Comparison of ENCODE assay signal across 9 cellular contexts in the genomic region with DNA sequence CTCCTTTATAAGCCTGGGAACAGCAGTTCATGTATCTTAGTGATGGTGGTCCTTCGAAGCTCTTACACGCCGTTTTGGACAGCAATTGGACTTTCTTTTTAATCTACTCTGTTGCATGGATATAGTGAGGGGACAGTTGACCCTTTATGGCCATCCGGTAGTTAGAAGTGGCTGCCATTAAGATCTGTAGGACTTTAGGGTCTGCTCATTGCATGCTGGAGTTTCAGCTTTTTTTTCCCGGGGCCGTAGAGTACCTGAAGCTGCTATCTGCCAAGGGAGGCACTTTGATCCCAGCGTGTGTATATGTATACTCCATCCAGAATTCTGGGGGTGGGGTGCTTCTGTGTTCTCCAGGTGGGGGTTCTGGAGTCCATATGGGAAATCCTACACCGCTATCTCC. TPM values are rescaled to one million over a fixed set of nuclear protein-coding genes. Genes with fewer than 3 reads are reported as not detected.
A peak's percentile ranks its signal among the peaks of the same experiment; 100 is the strongest.
DNase-seq lines count a peak whose midpoint lies in the region; ATAC-seq and TF ChIP-seq lines count a peak whose summit lies in the region.
"Had no signal": no experiment of that assay in that cellular context is flagged by ENCODE, and none has a peak within 500 bp of the region (broad histone marks: within the 10 kb centered on the region; RNA-seq: fewer than 3 reads in every experiment).

No MANE protein-coding gene starts in this region.

- no peaks in the 10 kb centered on the region for H3K27me3 Mint-ChIP-seq in stimulated activated naive CD8-positive, alpha-beta T cell treated with anti-CD3 and anti-CD28 coated beads, Interleukin-15, amount 100 ng/mL, for 72 hours
- no peaks in the 10 kb centered on the region for H3K27me3 Mint-ChIP-seq in memory B cell

- no TSS peak for BruUV-seq in mammary epithelial cell (replicated peaks; lab: Mats Ljungman, UMichigan)

- in situ Hi-C loops in mammary epithelial cell (cut with MboI; ENCODE audit: low sequenced_read_pairs in 2 of 2) = loop anchor here in 1 of 2 donors (5.0 to 10.0 kb wide), 2 partner anchors 38 to 114 kb away; no protein-coding TSS in a partner anchor

- H3K9me3 ChIP-seq in mammary epithelial cell (replicated peaks; ENCODE audit: insufficient read depth, low read length) = no peaks in the 10 kb centered on the region
- H3K9me3 ChIP-seq in vagina = no peaks in the 10 kb centered on the region

- no peaks in the 10 kb centered on the region for H3K27me3 ChIP-seq in mammary epithelial cell (ENCODE audit: insufficient read depth, low read length)
- no peaks in the 10 kb centered on the region for H3K27me3 ChIP-seq in vagina

- no peaks in the 10 kb centered on the region for H3K36me3 ChIP-seq in mammary epithelial cell (ENCODE audit: insufficient read depth, low read length)
- H3K36me3 ChIP-seq in vagina = no peaks in the 10 kb centered on the region

- H3K4me3 ChIP-seq in mammary epithelial cell (replicated peaks in 1 of 3; ENCODE audit: insufficient read depth in 1 of 3, low read depth in 2 of 3, low read length in 3 of 3) (peak overlapping the region; percentile 58 to 85 (median 77)), vagina (peak overlapping the region in 1 of 2 donors; percentile 53)

- ATAC-seq in stimulated activated naive CD8-positive, alpha-beta T cell treated with anti-CD3 and anti-CD28 coated beads, Interleukin-15, amount 100 ng/mL, for 72 hours = no peak
- ATAC-seq in stimulated activated naive CD8-positive, alpha-beta T cell treated with anti-CD3 and anti-CD28 coated beads, Interleukin-15, Interleukin-2, amounts not matched to agents 100 U/mL and 50 U/mL, for 24 hours = no peak
- ATAC-seq in memory B cell (ENCODE audit: low read depth) (no peak), HG02571 (IDR thresholded peaks at IDR 0.05; ENCODE audit: unreplicated experiment) (no peak)

- dilution Hi-C loops in mammary epithelial cell (cut with HindIII; ENCODE audit: low sequenced_read_pairs) = no loop called here

- no peak overlapping the region for H3K4me3 Mint-ChIP-seq in stimulated activated naive CD8-positive, alpha-beta T cell treated with anti-CD3 and anti-CD28 coated beads, Interleukin-15, amount 100 ng/mL, for 72 hours
- H3K4me3 Mint-ChIP-seq in memory B cell = peak overlapping the region; percentile 50

- H3K79me2 ChIP-seq in mammary epithelial cell (ENCODE audit: insufficient read depth, low read length) = peaks cover 45% of the 10 kb centered on the region

- peak overlapping the region; percentile 95 for H3K9ac ChIP-seq in mammary epithelial cell (ENCODE audit: insufficient read depth, low read length)

- intact Hi-C loops in mammary epithelial cell (cut with micrococcal nuclease) (loop anchor here (10.0 kb wide), 1 partner anchor 224 kb away; the partner anchor contains the start of gene SHBG), vagina (cut with DNase I) (loop anchor here (5.0 kb wide), 1 partner anchor 37 kb away; no protein-coding TSS in a partner anchor)

- no peak for DNase-seq in stimulated activated naive CD8-positive, alpha-beta T cell treated with anti-CD3 and anti-CD28 coated beads, Interleukin-15, amount 100 ng/mL, for 72 hours
- DNase-seq in stimulated activated naive CD8-positive, alpha-beta T cell treated with anti-CD3 and anti-CD28 coated beads, Interleukin-15, Interleukin-2, amounts not matched to agents 100 U/mL and 50 U/mL, for 24 hours = no peak
- DNase-seq in mammary epithelial cell (no peak), memory B cell (ENCODE audit: low spot score in 2 of 2) (no peak), vagina (ENCODE audit: extremely low spot score in 2 of 2) (peak; percentile 43 to 67), foreskin melanocyte (no peak), islet precursor cell (no peak)

- no peak for TF ChIP-seq CTCF in mammary epithelial cell (conservative IDR thresholded peaks at IDR 0.05 in 1 of 2, IDR thresholded peaks at IDR 0.05 in 1 of 2; ENCODE audit: extremely low read depth in 1 of 2, insufficient read depth in 1 of 2, low read depth in 1 of 2, low read length in 2 of 2)
- no peak for TF ChIP-seq CTCF in vagina (IDR thresholded peaks at IDR 0.05)

- peak overlapping the region; percentile 98 for H3K4me2 ChIP-seq in mammary epithelial cell (ENCODE audit: insufficient read depth, low read depth, low read length)

- H4K20me1 ChIP-seq in mammary epithelial cell (ENCODE audit: insufficient read depth, low read length) = no peaks in the 10 kb centered on the region

- CTCF ChIA-PET in mammary epithelial cell (lab: Charles Lee; ENCODE audit: low non-redundant PET) = interaction anchor here (0.6 kb wide), 1 partner anchor 34 kb away, joined by 4 read pairs; no protein-coding TSS in a partner anchor

- H3K27ac ChIP-seq in mammary epithelial cell (ENCODE audit: insufficient read depth, low read depth, low read length) = peak overlapping the region; percentile 92
- no peak overlapping the region for H3K27ac ChIP-seq in vagina

- peak overlapping the region; percentile 15 to 23 for H3K27ac Mint-ChIP-seq in stimulated activated naive CD8-positive, alpha-beta T cell treated with anti-CD3 and anti-CD28 coated beads, Interleukin-15, amount 100 ng/mL, for 72 hours
- H3K27ac Mint-ChIP-seq in memory B cell = no peak overlapping the region

- H3K4me1 ChIP-seq in mammary epithelial cell (ENCODE audit: insufficient read depth, low read length) (peaks cover 23% of the 10 kb centered on the region), vagina (peaks cover 40% of the 10 kb centered on the region)

- no peaks in the 10 kb centered on the region for H3K9me3 Mint-ChIP-seq in stimulated activated naive CD8-positive, alpha-beta T cell treated with anti-CD3 and anti-CD28 coated beads, Interleukin-15, amount 100 ng/mL, for 72 hours
- no peaks in the 10 kb centered on the region for H3K9me3 Mint-ChIP-seq in memory B cell

- H3K4me1 Mint-ChIP-seq in stimulated activated naive CD8-positive, alpha-beta T cell treated with anti-CD3 and anti-CD28 coated beads, Interleukin-15, amount 100 ng/mL, for 72 hours = peaks cover 13% of the 10 kb centered on the region
- H3K4me1 Mint-ChIP-seq in memory B cell = peaks cover 11% of the 10 kb centered on the region

- TF ChIP-seq POLR2A in vagina (IDR thresholded peaks at IDR 0.05) = no peak

- peak overlapping the region; percentile 93 for H2AFZ ChIP-seq in mammary epithelial cell (ENCODE audit: low read depth, low read length)

- 69% methylated on average over 8 of the region's 8 CpGs for WGBS in mammary epithelial cell (ENCODE audit: low coverage, missing lambda C conversion rate)

- H3K36me3 Mint-ChIP-seq in memory B cell = no peaks in the 10 kb centered on the region

RNA-seq across cellular contexts. Expression of gene CYB5D1, which starts 1.2 kb away (rescaled TPM):
- total RNA-seq in mammary epithelial cell (10 to 100 TPM; 14.1 to 15.2 TPM), vagina (4.4 TPM)
- 8.2 TPM for polyA plus RNA-seq in mammary epithelial cell
- 25.7 TPM for polyA minus RNA-seq in mammary epithelial cell

RNA-seq across cellular contexts. Expression of gene NAA38, which starts 1.7 kb away (rescaled TPM):
- total RNA-seq in mammary epithelial cell = 10 to 100 TPM; 28.2 to 81.5 TPM
- polyA plus RNA-seq in mammary epithelial cell = 99.4 TPM
- 11.0 TPM for polyA minus RNA-seq in mammary epithelial cell
- total RNA-seq in vagina = 83.5 TPM

RNA-seq across cellular contexts. Expression of gene TMEM88, which starts 4.2 kb away (rescaled TPM):
- total RNA-seq in mammary epithelial cell (1 to 10 TPM in 1 of 2 donors, under 1 TPM in 1; 0.17 to 2.3 TPM), vagina (26.3 TPM)
- polyA plus RNA-seq in mammary epithelial cell = 0.15 TPM
- polyA minus RNA-seq in mammary epithelial cell = not detected
- total RNA-seq: bronchial epithelial cell had no signal

RNA-seq across cellular contexts. Expression of gene KDM6B, which starts 25.0 kb away (rescaled TPM):
- total RNA-seq in mammary epithelial cell = 10 to 100 TPM in 1 of 2 donors, 1 to 10 TPM in 1; 8.2 to 26.5 TPM
- 0.68 TPM for polyA plus RNA-seq in mammary epithelial cell
- polyA minus RNA-seq in mammary epithelial cell = 4.5 TPM
- 12.5 TPM for total RNA-seq in vagina

RNA-seq across cellular contexts. Expression of gene CHD3, which starts 29.6 kb away (rescaled TPM):
- 10 to 100 TPM; 28.8 to 87.5 TPM for total RNA-seq in mammary epithelial cell
- 22.0 TPM for polyA plus RNA-seq in mammary epithelial cell
- polyA minus RNA-seq in mammary epithelial cell = 76.1 TPM
- total RNA-seq in vagina = 128 TPM

Comparison
In these comparisons a context has a peak if more than half of its experiments do, and no peak if none do; other contexts are left out.
1. DNase-seq: peak in vagina (2 of 2); none in stimulated activated naive CD8-positive, alpha-beta T cell treated with anti-CD3 and anti-CD28 coated beads, Interleukin-15, amount 100 ng/mL, for 72 hours (0 of 2), stimulated activated naive CD8-positive, alpha-beta T cell treated with anti-CD3 and anti-CD28 coated beads, Interleukin-15, Interleukin-2, amounts not matched to agents 100 U/mL and 50 U/mL, for 24 hours (single experiment), mammary epithelial cell (single experiment), memory B cell (0 of 2), foreskin melanocyte (single experiment) and islet precursor cell (single experiment).